Comparison of ENCODE assay signal across 36 cellular contexts in genomic region chr17:71735893-71736292, GRCh38.
"Had no signal": no experiment of that assay in that cellular context is flagged by ENCODE, and none has a peak within 500 bp of the region (broad histone marks: within the 10 kb centered on the region; RNA-seq: fewer than 3 reads in every experiment).

No MANE protein-coding gene starts in this region.

- FAIRE-seq: astrocyte, colon, TTC549 had no signal

- H3K4me1 ChIP-seq: adrenal gland, body of pancreas, breast epithelium had no signal

- DNase-seq: activated B cell treated with CpG ODN at 0.5 μM for 24 hours; activated CD4-positive, alpha-beta memory T cell treated with anti-CD3 and anti-CD28 coated beads for 36 hours; activated CD4-positive, alpha-beta T cell treated with anti-CD3 and anti-CD28 coated beads for 4 hours; activated CD4-positive, alpha-beta T cell treated with anti-CD3 and anti-CD28 coated beads, Interleukin-2, amount 10 ng/mL, durations not matched to agents 24 days and 14 days; activated CD4-positive, alpha-beta T cell treated with anti-CD3 and anti-CD28 coated beads, Interleukin-2, amount 50 U/mL, for 1 hour; activated CD4-positive, alpha-beta T cell treated with anti-CD3 and anti-CD28 coated beads, Interleukin-2, amount 50 U/mL, for 4 hours; activated CD4-positive, CD25-positive, alpha-beta regulatory T cell treated with anti-CD3 and anti-CD28 coated beads, Interleukin-2, amount 50 U/mL, for 72 hours; activated CD8-positive, alpha-beta memory T cell treated with anti-CD3 and anti-CD28 coated beads, Interleukin-2, amount 50 U/mL, for 4 hours; activated CD8-positive, alpha-beta T cell treated with anti-CD3 and anti-CD28 coated beads for 36 hours; activated effector memory CD4-positive, alpha-beta T cell treated with anti-CD3 and anti-CD28 coated beads, Interleukin-2, amount 50 U/mL, for 16 hours; activated gamma-delta T cell treated with Interleukin-2 at 50 U/mL for 16 hours; activated naive CD4-positive, alpha-beta T cell; activated naive CD4-positive, alpha-beta T cell treated with anti-CD3 and anti-CD28 coated beads for 36 hours; activated naive CD4-positive, alpha-beta T cell treated with anti-CD3 and anti-CD28 coated beads, Interleukin-2, amount 50 U/mL, for 16 hours; activated naive CD8-positive, alpha-beta T cell treated with anti-CD3 and anti-CD28 coated beads for 36 hours; activated T-cell treated with anti-CD3 and anti-CD28 coated beads for 4 hours; activated T-cell treated with anti-CD3 and anti-CD28 coated beads, Interleukin-2, amount 50 U/mL, for 1 hour; activated T-cell treated with anti-CD3 and anti-CD28 coated beads, Interleukin-2, amount 50 U/mL, for 4 hours; activated T-cell treated with anti-CD3 and anti-CD28 coated beads, Interleukin-2, amount 50 U/mL, for 72 hours; adrenal gland; amniotic stem cell; aorta; body of pancreas; brain microvascular endothelial cell; central memory CD4-positive, alpha-beta T cell; T-helper 2 cell; T-helper 9 cell had no signal

- H3K27ac Mint-ChIP-seq: activated B cell treated with CpG ODN at 0.5 μM for 24 hours; activated CD4-positive, alpha-beta memory T cell treated with anti-CD3 and anti-CD28 coated beads for 36 hours; activated CD4-positive, alpha-beta T cell treated with anti-CD3 and anti-CD28 coated beads, Interleukin-2, amount 10 ng/mL, durations not matched to agents 24 days and 14 days; activated CD8-positive, alpha-beta T cell treated with anti-CD3 and anti-CD28 coated beads for 36 hours; activated naive CD4-positive, alpha-beta T cell treated with anti-CD3 and anti-CD28 coated beads for 36 hours; activated naive CD4-positive, alpha-beta T cell treated with anti-CD3 and anti-CD28 coated beads, Interleukin-2, amount 50 U/mL, for 72 hours; activated naive CD8-positive, alpha-beta T cell treated with anti-CD3 and anti-CD28 coated beads for 36 hours; activated T-cell treated with anti-CD3 and anti-CD28 coated beads, Interleukin-2, amount 50 U/mL, for 72 hours; activated T-helper 1 cell treated with anti-CD3 and anti-CD28 coated beads, Interleukin-12 subunit alpha, Interleukin-12 subunit beta, Interleukin-2, Interleukin-4 antibody, amounts not matched to agents 30 ng/mL and 10 ng/mL and 1 ng/mL, durations not matched to agents 14 hours and 24 hours and 36 hours; activated T-helper 17 cell treated with anti-CD3 and anti-CD28 coated beads, Interleukin-2, amount 50 U/mL, for 72 hours; T-helper 2 cell treated with Interferon-gamma antibody and Interleukin-4, amounts not matched to agents 5 μg/mL and 100 μg/mL, for 36 hours had no signal

- H3K27me3 ChIP-seq: adrenal gland, body of pancreas, brain microvascular endothelial cell, breast epithelium had no signal

- H3K27ac ChIP-seq: adrenal gland, body of pancreas, brain microvascular endothelial cell, breast epithelium, VCaP had no signal

- H3K9me3 ChIP-seq: adrenal gland, body of pancreas, breast epithelium had no signal

- ATAC-seq: activated CD8-positive, alpha-beta T cell treated with anti-CD3 and anti-CD28 coated beads for 36 hours; activated naive CD4-positive, alpha-beta T cell treated with anti-CD3 and anti-CD28 coated beads, Interleukin-2, amount 50 U/mL, for 72 hours; activated T-cell treated with anti-CD3 and anti-CD28 coated beads, Interleukin-2, amount 50 U/mL, for 4 hours; activated T-cell treated with anti-CD3 and anti-CD28 coated beads, Interleukin-2, amount 50 U/mL, for 72 hours; activated T-helper 17 cell treated with anti-CD3 and anti-CD28 coated beads, Interleukin-2, amount 50 U/mL, for 72 hours; body of pancreas had no signal

- H3K4me3 ChIP-seq: adrenal gland, body of pancreas, breast epithelium had no signal

- H3K4me1 Mint-ChIP-seq: activated B cell treated with CpG ODN at 0.5 μM for 24 hours; activated CD4-positive, alpha-beta T cell treated with anti-CD3 and anti-CD28 coated beads, Interleukin-2, amount 10 ng/mL, durations not matched to agents 24 days and 14 days; activated naive CD8-positive, alpha-beta T cell treated with anti-CD3 and anti-CD28 coated beads for 36 hours; activated T-helper 17 cell treated with anti-CD3 and anti-CD28 coated beads, Interleukin-2, amount 50 U/mL, for 72 hours had no signal

- H3K4me3 Mint-ChIP-seq: activated B cell treated with CpG ODN at 0.5 μM for 24 hours; activated CD4-positive, alpha-beta memory T cell treated with anti-CD3 and anti-CD28 coated beads for 36 hours; activated CD4-positive, alpha-beta T cell treated with anti-CD3 and anti-CD28 coated beads, Interleukin-2, amount 10 ng/mL, durations not matched to agents 24 days and 14 days; activated CD8-positive, alpha-beta T cell treated with anti-CD3 and anti-CD28 coated beads for 36 hours; activated naive CD4-positive, alpha-beta T cell treated with anti-CD3 and anti-CD28 coated beads for 36 hours; activated naive CD8-positive, alpha-beta T cell treated with anti-CD3 and anti-CD28 coated beads for 36 hours; activated T-cell treated with anti-CD3 and anti-CD28 coated beads, Interleukin-2, amount 50 U/mL, for 4 hours; activated T-cell treated with anti-CD3 and anti-CD28 coated beads, Interleukin-2, amount 50 U/mL, for 72 hours; activated T-helper 1 cell treated with anti-CD3 and anti-CD28 coated beads, Interleukin-12 subunit alpha, Interleukin-12 subunit beta, Interleukin-2, Interleukin-4 antibody, amounts not matched to agents 30 ng/mL and 10 ng/mL and 1 ng/mL, durations not matched to agents 14 hours and 24 hours and 36 hours; activated T-helper 17 cell treated with anti-CD3 and anti-CD28 coated beads, Interleukin-2, amount 50 U/mL, for 72 hours; T-helper 2 cell treated with Interferon-gamma antibody and Interleukin-4, amounts not matched to agents 5 μg/mL and 100 μg/mL, for 36 hours had no signal

- H3K36me3 ChIP-seq: adrenal gland, brain microvascular endothelial cell, breast epithelium had no signal

- H3K36me3 Mint-ChIP-seq: activated CD4-positive, alpha-beta memory T cell treated with anti-CD3 and anti-CD28 coated beads for 36 hours; activated naive CD4-positive, alpha-beta T cell treated with anti-CD3 and anti-CD28 coated beads, Interleukin-2, amount 50 U/mL, for 72 hours; activated naive CD8-positive, alpha-beta T cell treated with anti-CD3 and anti-CD28 coated beads for 36 hours had no signal

- H3K27me3 Mint-ChIP-seq: activated B cell treated with CpG ODN at 0.5 μM for 24 hours; activated CD4-positive, alpha-beta memory T cell treated with anti-CD3 and anti-CD28 coated beads for 36 hours; activated CD4-positive, alpha-beta T cell treated with anti-CD3 and anti-CD28 coated beads, Interleukin-2, amount 10 ng/mL, durations not matched to agents 24 days and 14 days; activated CD8-positive, alpha-beta T cell treated with anti-CD3 and anti-CD28 coated beads for 36 hours; activated naive CD8-positive, alpha-beta T cell treated with anti-CD3 and anti-CD28 coated beads for 36 hours had no signal

- H3K9me3 Mint-ChIP-seq: activated B cell treated with CpG ODN at 0.5 μM for 24 hours; activated CD4-positive, alpha-beta memory T cell treated with anti-CD3 and anti-CD28 coated beads for 36 hours; activated CD4-positive, alpha-beta T cell treated with anti-CD3 and anti-CD28 coated beads, Interleukin-2, amount 10 ng/mL, durations not matched to agents 24 days and 14 days; activated CD8-positive, alpha-beta T cell treated with anti-CD3 and anti-CD28 coated beads for 36 hours; activated naive CD4-positive, alpha-beta T cell treated with anti-CD3 and anti-CD28 coated beads for 36 hours had no signal
